Comparison of ENCODE assay signal across 8 cellular contexts in the genomic region with DNA sequence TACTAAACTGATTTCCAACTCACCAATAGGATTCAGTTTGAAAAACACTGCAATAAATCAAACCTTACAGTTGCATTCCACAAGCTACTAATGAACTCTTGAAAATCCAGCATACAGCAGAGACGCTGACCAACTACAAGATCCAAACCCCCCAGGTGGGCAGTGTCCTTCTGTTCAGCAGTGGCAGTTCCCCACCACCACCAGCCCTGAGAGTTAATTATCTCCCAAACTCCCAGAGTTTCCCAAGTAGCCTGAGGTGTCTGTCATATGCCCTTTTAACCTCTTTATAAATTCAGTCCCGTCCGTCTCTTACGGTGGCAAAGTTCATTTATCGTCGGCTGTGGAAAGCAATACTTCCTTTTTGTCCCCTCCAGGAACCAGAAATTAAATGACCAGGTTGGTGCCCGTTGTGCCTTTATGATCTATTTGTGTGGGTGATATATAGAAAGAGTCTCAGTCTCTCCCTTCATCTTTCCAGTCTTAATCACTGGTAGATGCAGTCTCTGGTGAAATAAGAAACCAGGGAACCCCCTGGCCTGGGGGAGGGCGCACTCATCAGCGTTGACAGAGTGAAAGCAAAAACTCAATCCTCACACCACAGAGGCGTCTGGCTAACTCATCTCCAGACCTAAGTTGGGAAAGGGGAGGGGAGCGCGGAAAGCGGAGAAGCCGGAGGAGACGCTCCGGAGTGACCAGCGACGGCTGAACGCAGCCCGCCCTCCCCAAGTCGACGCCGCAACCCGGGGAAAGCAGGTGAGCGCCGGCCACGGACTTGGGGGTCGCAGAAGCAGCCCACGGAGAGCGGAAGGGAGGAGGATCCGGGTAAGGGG. TPM values are rescaled to one million over a fixed set of nuclear protein-coding genes. Genes with fewer than 3 reads are reported as not detected.
DNase-seq lines count a peak whose midpoint lies in the region; ATAC-seq and TF ChIP-seq lines count a peak whose summit lies in the region.

No MANE protein-coding gene starts in this region.

- peaks cover 0 to 13% of the 10 kb centered on the region in 2 experiments; a peak in 1 of 4 replicates for H3K36me3 ChIP-seq in HCT116 (ENCODE audit: control insufficient read depth in 1 of 2, insufficient read depth in 2 of 2, low read length in 2 of 2)

- no peaks in the 10 kb centered on the region for H3K27me3 ChIP-seq in HCT116 (ENCODE audit: insufficient read depth, low read length)

- TF ChIP-seq POLR2A in HCT116 (IDR thresholded peaks at IDR 0.05; ENCODE audit: borderline replicate concordance, extremely low read depth, insufficient read depth, insufficient read length) (no peak), NB4 (IDR thresholded peaks at IDR 0.05; ENCODE audit: extremely low read depth, insufficient read length) (no peak)

- POLR2A ChIA-PET in HCT116 (lab: Charles Lee) = interaction anchor here (1.0 kb wide), 1 partner anchor 18 kb away, joined by 5 read pairs; no protein-coding TSS in a partner anchor

- RAD21 ChIA-PET in HCT116 (lab: Charles Lee; ENCODE audit: low non-redundant PET in 1 of 2, low total read pairs in 2 of 2, uncharacterized antibody in 2 of 2, unreplicated experiment in 2 of 2) = no interaction called here

- H3K9me2 ChIP-seq in HCT116 (ENCODE audit: insufficient read depth) = no peaks in the 10 kb centered on the region

- H4K20me1 ChIP-seq in HCT116 (ENCODE audit: insufficient read depth) = peaks cover 19% of the 10 kb centered on the region

- H3K79me2 ChIP-seq in HCT116 (ENCODE audit: insufficient read depth, low read length) = peaks cover 80% of the 10 kb centered on the region

- peaks cover 16 to 43% of the 10 kb centered on the region in 2 experiments; a peak in 3 of 4 replicates for H3K4me1 ChIP-seq in HCT116 (ENCODE audit: control insufficient read depth in 1 of 2, insufficient read depth in 2 of 2, low read length in 2 of 2)

- peak overlapping the region; percentile 90 for H3K9ac ChIP-seq in HCT116 (ENCODE audit: low read length)

- no peak for TF ChIP-seq CTCF in GM12875 (IDR thresholded peaks at IDR 0.05; ENCODE audit: borderline replicate concordance, insufficient read depth, low read depth, low read length)
- no peak for TF ChIP-seq CTCF in HCT116 (IDR thresholded peaks at IDR 0.05 in 2 of 3, conservative IDR thresholded peaks at IDR 0.05 in 1 of 3; ENCODE audit: borderline replicate concordance in 1 of 3, insufficient read depth in 1 of 3, low read depth in 2 of 3, low read length in 2 of 3)
- TF ChIP-seq CTCF in NB4 (IDR thresholded peaks at IDR 0.05; ENCODE audit: low read depth, low read length) = no peak

- CTCF ChIA-PET in HCT116 (lab: Charles Lee) = interaction anchor here (1.2 kb wide), 1 partner anchor 27 kb away, joined by 3 read pairs; no protein-coding TSS in a partner anchor

- no peak for TF ChIP-seq RAD21 in HCT116 (IDR thresholded peaks at IDR 0.05; ENCODE audit: low read depth)

- TSS peak; percentile 43 for BruUV-seq in HCT116 (replicated peaks; lab: Mats Ljungman, UMichigan)

- H3K4me3 ChIP-seq in GM12875 (ENCODE audit: low read depth, low read length) (peak overlapping the region; percentile 61), HCT116 (replicated peaks in 1 of 2; ENCODE audit: low read depth in 1 of 2, low read length in 2 of 2) (peak overlapping the region; percentile 69 to 80), NB4 (ENCODE audit: low read depth, low read length) (peak overlapping the region; percentile 87)

- DNase-seq in HCT116 (ENCODE audit: low read depth, low spot score) (no peak), NB4 (ENCODE audit: low read depth) (peak; percentile 74), medulla oblongata (ENCODE audit: extremely low spot score) (peak; percentile 41), superior temporal gyrus (ENCODE audit: extremely low spot score) (no peak)
- DNase-seq in activated CD4-positive, alpha-beta T cell treated with anti-CD3 and anti-CD28 coated beads, Interleukin-2, amount 50 U/mL, for 48 hours = peak; percentile 86 to 93
- DNase-seq in effector CD4-positive, alpha-beta T cell = peak; percentile 57
- peak; percentile 39 for DNase-seq in stimulated activated CD8-positive, alpha-beta memory T cell treated with anti-CD3 and anti-CD28 coated beads, Interleukin-15, amount 100 ng/mL, for 24 hours (ENCODE audit: low read depth)

- ATAC-seq in HCT116 = peak; percentile 55

- peak overlapping the region; percentile 68 for H3K27ac ChIP-seq in HCT116 (ENCODE audit: low read depth, low read length)

- intact Hi-C loops in HCT116 (cut with micrococcal nuclease) = no loop called here

- H3K4me2 ChIP-seq in HCT116 (ENCODE audit: low read length) = peak overlapping the region; percentile 87

- no peak overlapping the region for H2AFZ ChIP-seq in HCT116 (ENCODE audit: low read depth, low read length, poor library complexity, severe bottlenecking)

- H3K9me3 ChIP-seq in HCT116 (ENCODE audit: control insufficient read depth in 1 of 2, insufficient read depth in 1 of 2, low read depth in 1 of 2, low read length in 2 of 2) = no peaks in the 10 kb centered on the region

TF ChIP-seq in HCT116, 20 proteins besides CTCF, POLR2A, EP300 and RAD21:
- TF ChIP-seq EZH2 (IDR thresholded peaks at IDR 0.05) (no peak), SP1 (IDR thresholded peaks at IDR 0.05; ENCODE audit: low read depth) (no peak), ZNF274 (IDR thresholded peaks at IDR 0.05; ENCODE audit: low read depth, low read length) (no peak), SRF (IDR thresholded peaks at IDR 0.05; ENCODE audit: low read depth) (no peak), CBX3 (IDR thresholded peaks at IDR 0.05; ENCODE audit: low read depth) (no peak), EGR1 (IDR thresholded peaks at IDR 0.05; ENCODE audit: low read depth) (no peak), FOSL1 (IDR thresholded peaks at IDR 0.05; ENCODE audit: low read depth) (no peak), YY1 (IDR thresholded peaks at IDR 0.05; ENCODE audit: extremely low read depth, insufficient replicate concordance, low read depth, low read length) (no peak), TCF7L2 (IDR thresholded peaks at IDR 0.05; ENCODE audit: borderline replicate concordance, extremely low read depth, insufficient read depth, insufficient read length) (no peak), POLR2AphosphoS5 (IDR thresholded peaks at IDR 0.05; ENCODE audit: low read depth, low read length) (no peak), EZH2phosphoT487 (IDR thresholded peaks at IDR 0.05; ENCODE audit: borderline replicate concordance) (no peak)
- TF ChIP-seq, protein P1, sequence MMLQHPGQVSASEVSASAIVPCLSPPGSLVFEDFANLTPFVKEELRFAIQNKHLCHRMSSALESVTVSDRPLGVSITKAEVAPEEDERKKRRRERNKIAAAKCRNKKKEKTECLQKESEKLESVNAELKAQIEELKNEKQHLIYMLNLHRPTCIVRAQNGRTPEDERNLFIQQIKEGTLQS (IDR thresholded peaks at IDR 0.05) = no peak

RNA-seq across cellular contexts. Expression of gene MRPL14, which starts 0.7 kb away (rescaled TPM):
- 69.6 TPM for total RNA-seq in HCT116 (2021; ENCODE audit: unreplicated experiment)
- 64.7 and 76.7 TPM in 2 replicates for polyA plus RNA-seq in HCT116 (2012)

RNA-seq across cellular contexts. Expression of gene TMEM63B, which starts 0.8 kb away (rescaled TPM):
- 58.2 TPM for total RNA-seq in HCT116 (2021; ENCODE audit: unreplicated experiment)
- 49.8 and 55.4 TPM in 2 replicates for polyA plus RNA-seq in HCT116 (2012)

RNA-seq across cellular contexts. Expression of gene CAPN11, which starts 32.1 kb away (rescaled TPM):
- not detected for total RNA-seq in HCT116 (2021; ENCODE audit: unreplicated experiment)
- 0.05 TPM in 1 of 2 replicates, not detected in the other for polyA plus RNA-seq in HCT116 (2012)

Comparison
In these comparisons a context has a peak if more than half of its experiments do, and no peak if none do; other contexts are left out.
1. DNase-seq: peak in NB4 (single experiment), activated CD4-positive, alpha-beta T cell treated with anti-CD3 and anti-CD28 coated beads, Interleukin-2, amount 50 U/mL, for 48 hours (2 of 2), effector CD4-positive, alpha-beta T cell (single experiment), medulla oblongata (single experiment) and stimulated activated CD8-positive, alpha-beta memory T cell treated with anti-CD3 and anti-CD28 coated beads, Interleukin-15, amount 100 ng/mL, for 24 hours (single experiment); none in HCT116 (single experiment) and superior temporal gyrus (single experiment).
2. Peak in every context shown above with its lines, with median percentiles within 50 percentile points of each other: H3K4me3 ChIP-seq.